9 cellular contexts compared by ENCODE assay signal in the genomic region with DNA sequence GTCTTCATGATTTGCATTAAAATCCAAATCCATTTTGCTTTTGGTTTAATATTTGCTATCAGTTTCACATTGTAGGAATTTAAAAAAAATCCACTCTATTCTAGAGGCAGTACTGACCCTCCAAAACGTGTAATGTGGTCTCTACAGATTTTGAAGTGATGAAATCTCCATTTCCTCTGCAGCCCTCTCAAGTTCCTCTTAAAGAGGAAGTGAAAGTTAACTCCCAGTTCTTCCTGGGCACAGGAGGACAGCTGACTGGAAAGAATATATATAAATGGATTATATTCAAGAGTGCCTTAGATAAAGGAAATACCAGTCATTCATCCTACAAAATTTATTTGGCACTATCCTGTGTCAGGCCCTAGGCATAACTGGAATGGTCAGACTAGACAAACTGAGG.
DNase-seq lines count a peak whose midpoint lies in the region; ATAC-seq, FAIRE-seq and TF ChIP-seq lines count a peak whose summit lies in the region.
"Had no signal": no experiment of that assay in that cellular context is flagged by ENCODE, and none has a peak within 500 bp of the region (broad histone marks: within the 10 kb centered on the region; RNA-seq: fewer than 3 reads in every experiment).

No MANE protein-coding gene starts in this region.

- TF ChIP-seq CTCF in liver (IDR thresholded peaks at IDR 0.05; ENCODE audit: low read depth, low read length, missing input control) (no peak), HepG2 (CRISPR knock-in tag; IDR thresholded peaks at IDR 0.05) (no peak), OCI-LY1 (IDR thresholded peaks at IDR 0.05; ENCODE audit: low read length) (no peak), heart right ventricle (IDR thresholded peaks at IDR 0.05) (no peak), colonic mucosa (IDR thresholded peaks at IDR 0.05) (no peak)

- H2AFZ ChIP-seq in HepG2 (ENCODE audit: low read length) (no peak overlapping the region), OCI-LY1 (ENCODE audit: low read length) (no peak overlapping the region)

- H3K36me3 ChIP-seq in liver (ENCODE audit: control insufficient read depth in 4 of 4, insufficient read depth in 3 of 4, low read depth in 1 of 4, low read length in 3 of 4) (no peaks in the 10 kb centered on the region), HepG2 (replicated peaks in 1 of 2; ENCODE audit: control insufficient read depth in 1 of 2, insufficient read depth in 2 of 2, low read length in 2 of 2) (no peaks in the 10 kb centered on the region), OCI-LY1 (ENCODE audit: insufficient read depth, low read length) (no peaks in the 10 kb centered on the region), heart right ventricle (no peaks in the 10 kb centered on the region), colonic mucosa (no peaks in the 10 kb centered on the region)

- intact Hi-C loops in HepG2 (cut with micrococcal nuclease; ENCODE audit: unreplicated experiment) = no loop called here
- intact Hi-C loops in heart right ventricle (cut with DNase I) = no loop called here
- intact Hi-C loops in colonic mucosa (cut with DNase I) = no loop called here

- H3K4me2 ChIP-seq in HepG2 (ENCODE audit: low read depth, low read length) (no peak overlapping the region), OCI-LY1 (ENCODE audit: low read length) (peak overlapping the region; percentile 45)

- POLR2A ChIA-PET in HepG2 (lab: Yijun Ruan, JAX) = no interaction called here

- CTCF ChIA-PET in HepG2 (lab: Yijun Ruan, JAX; ENCODE audit: low intra/inter-chr PET ratio, low total read pairs) = no interaction called here

- H4K20me1 ChIP-seq in HepG2 (ENCODE audit: insufficient read depth, low read length) (no peaks in the 10 kb centered on the region), OCI-LY1 (ENCODE audit: insufficient read depth, low read length) (no peaks in the 10 kb centered on the region)

- in situ Hi-C loops in HepG2 (cut with HindIII; ENCODE audit: extremely low pct_ligation_motif_present, low pct_unique_long_range_greater_than_20kb) (no loop called here), ACHN (cut with HindIII; ENCODE audit: low pct_ligation_motif_present, low pct_unique_long_range_greater_than_20kb, low sequenced_read_pairs) (no loop called here)

- TF ChIP-seq EP300 in HepG2 (IDR thresholded peaks at IDR 0.05; ENCODE audit: low read depth in 2 of 2, low read length in 2 of 2) = no peak
- TF ChIP-seq EP300 in HepG2 (CRISPR knock-in tag; IDR thresholded peaks at IDR 0.05; ENCODE audit: borderline replicate concordance) = no peak

- DNase-seq in HepG2 (ENCODE audit: low spot score) = no peak
- no peak for DNase-seq in heart right ventricle
- DNase-seq in HUDEP-2 (lab: John Stamatoyannopoulos, UW; ENCODE audit: unreplicated experiment in 76 of 76) = no peak
- DNase-seq in NCI-H345 (lab: John Stamatoyannopoulos, UW) = no peak
- no peak for DNase-seq in colonic mucosa
- no peak for DNase-seq in ACHN
- DNase-seq: activated CD4-positive, alpha-beta memory T cell treated with anti-CD3 and anti-CD28 coated beads for 36 hours had no signal

- H3K27me3 ChIP-seq in liver (ENCODE audit: control insufficient read depth in 4 of 4, insufficient read depth in 4 of 4, low read length in 3 of 4) = no peaks in the 10 kb centered on the region
- no peaks in the 10 kb centered on the region; a peak in 1 of 5 replicates for H3K27me3 ChIP-seq in HepG2 (ENCODE audit: control insufficient read depth in 1 of 2, insufficient read depth in 2 of 2, low read length in 2 of 2)
- H3K27me3 ChIP-seq in OCI-LY1 (ENCODE audit: insufficient read depth, low read length) = no peaks in the 10 kb centered on the region
- no peaks in the 10 kb centered on the region for H3K27me3 ChIP-seq in heart right ventricle
- no peaks in the 10 kb centered on the region for H3K27me3 ChIP-seq in colonic mucosa

- peaks cover 11% of the 10 kb centered on the region; the same call in 1 of the 2 replicates for H3F3A ChIP-seq in OCI-LY1 (ENCODE audit: insufficient read depth, low read length)

- FAIRE-seq in HepG2 (lab: Jason Lieb, UNC) = no peak

- H3K27ac ChIP-seq in liver (ENCODE audit: low read depth in 1 of 2, low read length in 2 of 2) = no peak overlapping the region
- no peak overlapping the region for H3K27ac ChIP-seq in HepG2 (ENCODE audit: extremely low read length, insufficient read depth, low read length)
- peak overlapping the region; percentile 89 for H3K27ac ChIP-seq in OCI-LY1 (ENCODE audit: low read depth, low read length, poor library complexity, severe bottlenecking)
- H3K27ac ChIP-seq in heart right ventricle = peak overlapping the region in 3 of 10 donors; percentile 26 to 63 (median 34)
- no peak overlapping the region for H3K27ac ChIP-seq in colonic mucosa

- TF ChIP-seq RAD21 in liver (IDR thresholded peaks at IDR 0.05) (no peak), HepG2 (CRISPR knock-in tag; IDR thresholded peaks at IDR 0.05) (no peak)

- 19% methylated on average over 1 of the region's 1 CpG for WGBS in liver
- WGBS in HepG2 (ENCODE audit: low lambda C conversion rate) = 0% methylated on average over 1 of the region's 1 CpG
- WGBS in heart right ventricle, 2 donors = 2 to 8% methylated on average over 1 of the region's 1 CpG

- no peaks in the 10 kb centered on the region for H3K4me1 ChIP-seq in liver (ENCODE audit: control insufficient read depth in 4 of 4, insufficient read depth in 4 of 4, low read length in 3 of 4)
- no peaks in the 10 kb centered on the region for H3K4me1 ChIP-seq in HepG2 (ENCODE audit: insufficient read depth, low read length)
- peaks cover 54% of the 10 kb centered on the region for H3K4me1 ChIP-seq in OCI-LY1 (ENCODE audit: insufficient read depth, low read length, severe bottlenecking)
- peaks cover 0 to 37% (median 17%) of the 10 kb centered on the region in 9 donors for H3K4me1 ChIP-seq in heart right ventricle
- H3K4me1 ChIP-seq in colonic mucosa = no peaks in the 10 kb centered on the region

- ATAC-seq in HepG2 = no peak
- peak in 7 of 8 donors; percentile 58 to 81 (median 75) for ATAC-seq in heart right ventricle

- H3K79me2 ChIP-seq in HepG2 (ENCODE audit: insufficient read depth, low read length) (no peaks in the 10 kb centered on the region), OCI-LY1 (ENCODE audit: insufficient read depth, low read length) (no peaks in the 10 kb centered on the region)

- no TSS peak for BruUV-seq in HepG2 (replicated peaks; lab: Mats Ljungman, UMichigan)

- H3K4me3 ChIP-seq in liver (ENCODE audit: low read depth in 1 of 3, low read length in 3 of 3) (no peak overlapping the region), HepG2 (replicated peaks in 1 of 3; ENCODE audit: insufficient read depth in 1 of 3, low read depth in 2 of 3, low read length in 3 of 3) (no peak overlapping the region), OCI-LY1 (ENCODE audit: low read depth, low read length, poor library complexity, severe bottlenecking) (no peak overlapping the region), heart right ventricle (no peak overlapping the region), colonic mucosa (no peak overlapping the region)

- no peaks in the 10 kb centered on the region for H3K9me3 ChIP-seq in liver (ENCODE audit: control insufficient read depth in 4 of 4, low read length in 3 of 4)
- H3K9me3 ChIP-seq in HepG2 (ENCODE audit: low read length) = no peaks in the 10 kb centered on the region
- H3K9me3 ChIP-seq in OCI-LY1 (ENCODE audit: low read length) = peaks cover 3% of the 10 kb centered on the region; the same call in 1 of the 2 replicates
- H3K9me3 ChIP-seq in heart right ventricle = no peaks in the 10 kb centered on the region
- no peaks in the 10 kb centered on the region for H3K9me3 ChIP-seq in colonic mucosa

- H3K9ac ChIP-seq in liver (ENCODE audit: low read depth in 1 of 2, low read length in 2 of 2) = no peak overlapping the region
- no peak overlapping the region for H3K9ac ChIP-seq in HepG2 (ENCODE audit: insufficient read depth, low read depth, low read length)
- peak overlapping the region; percentile 19; the same call in 1 of the 2 replicates for H3K9ac ChIP-seq in OCI-LY1 (ENCODE audit: low read length)
- H3K9ac ChIP-seq in colonic mucosa (ENCODE audit: low read depth in 2 of 2, low read length in 2 of 2) = no peak overlapping the region

- TF ChIP-seq POLR2A in HepG2 (IDR thresholded peaks at IDR 0.05; ENCODE audit: insufficient read depth in 1 of 2, low read depth in 2 of 2, low read length in 2 of 2) = no peak

- no peaks in the 10 kb centered on the region for H3K9me2 ChIP-seq in OCI-LY1 (ENCODE audit: low read depth, low read length)

TF ChIP-seq in liver, 16 proteins besides CTCF, POLR2A, EP300 and RAD21:
- no peak for TF ChIP-seq SP1 (IDR thresholded peaks at IDR 0.05)
- TF ChIP-seq, protein P1, sequence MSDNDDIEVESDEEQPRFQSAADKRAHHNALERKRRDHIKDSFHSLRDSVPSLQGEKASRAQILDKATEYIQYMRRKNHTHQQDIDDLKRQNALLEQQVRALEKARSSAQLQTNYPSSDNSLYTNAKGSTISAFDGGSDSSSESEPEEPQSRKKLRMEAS (IDR thresholded peaks at IDR 0.05) = peak; percentile 11

TF ChIP-seq in HepG2, 621 proteins besides CTCF, POLR2A, EP300 and RAD21 (continues in another document):
- TF ChIP-seq SP2 (CRISPR knock-in tag; IDR thresholded peaks at IDR 0.05) (no peak), ZXDC (CRISPR knock-in tag; IDR thresholded peaks at IDR 0.05) (no peak), GATA4 (IDR thresholded peaks at IDR 0.05; ENCODE audit: borderline replicate concordance, low read depth) (no peak), ZNF652 (CRISPR knock-in tag; IDR thresholded peaks at IDR 0.05; ENCODE audit: borderline replicate concordance, low read depth) (no peak), NONO (IDR thresholded peaks at IDR 0.05) (no peak), NONO (CRISPR knock-in tag; conservative IDR thresholded peaks at IDR 0.05) (no peak)
